In the genomic region with DNA sequence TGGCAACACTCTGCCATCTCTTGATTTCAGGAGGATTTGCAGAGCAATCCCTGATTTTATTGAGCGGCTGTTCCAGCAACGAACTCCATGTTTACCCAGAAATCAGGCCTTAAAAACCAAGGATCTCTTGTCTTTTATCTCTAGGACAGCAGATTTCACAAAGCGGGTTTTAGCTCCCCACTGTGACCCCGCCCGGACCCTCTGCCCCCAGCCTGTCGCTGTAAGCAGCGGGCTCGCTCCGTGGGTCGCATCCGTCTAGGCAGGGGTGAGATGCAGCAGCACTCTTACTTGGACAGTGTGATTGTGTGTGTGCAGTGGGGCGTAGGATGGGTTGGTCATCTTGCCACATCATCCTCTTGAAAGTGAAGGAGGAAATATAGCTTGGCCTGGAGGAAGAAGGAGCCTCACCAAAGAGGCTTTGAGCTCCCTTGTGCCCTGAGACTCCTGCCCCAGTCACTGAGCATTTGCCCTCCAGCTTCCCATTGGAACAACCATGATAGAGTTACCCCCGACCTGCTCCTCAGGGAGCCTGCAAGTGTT, we compare ENCODE assay signal across 19 cellular contexts.
DNase-seq lines count a peak whose midpoint lies in the region; ATAC-seq, FAIRE-seq and TF ChIP-seq lines count a peak whose summit lies in the region.
"Had no signal": no experiment of that assay in that cellular context is flagged by ENCODE, and none has a peak within 500 bp of the region (broad histone marks: within the 10 kb centered on the region; RNA-seq: fewer than 3 reads in every experiment).

No MANE protein-coding gene starts in this region.

- H3K4me3 ChIP-seq in kidney epithelial cell (ENCODE audit: low read depth, low read length) (no peak overlapping the region), neuron (ENCODE audit: low read length) (peak overlapping the region; percentile 17), heart right ventricle (no peak overlapping the region)
- H3K4me3 ChIP-seq: A549 had no signal

- intact Hi-C loops in heart right ventricle (cut with DNase I): no loop called here

- H3K27ac ChIP-seq in heart right ventricle: no peak overlapping the region
- H3K27ac ChIP-seq: A549 had no signal

- 85 to 87% methylated on average over 13 of the region's 13 CpGs for WGBS in heart right ventricle, 2 donors

- ATAC-seq in heart right ventricle: no peak
- no peak for ATAC-seq in HG02970 (IDR thresholded peaks at IDR 0.05; ENCODE audit: low FRiP score, unreplicated experiment)
- ATAC-seq: A549 had no signal

- H3K9me3 ChIP-seq in neuron (ENCODE audit: low read length) (no peaks in the 10 kb centered on the region), heart right ventricle (no peaks in the 10 kb centered on the region)
- H3K9me3 ChIP-seq: A549, BE2C, SK-N-SH had no signal

- TF ChIP-seq CTCF in kidney epithelial cell (IDR thresholded peaks at IDR 0.05; ENCODE audit: insufficient read depth, low read length, poor library complexity, severe bottlenecking) (no peak), heart right ventricle (IDR thresholded peaks at IDR 0.05) (no peak)

- FAIRE-seq in RCC 7860 (lab: Jason Lieb, UNC): no peak
- FAIRE-seq: A549, GM18507 had no signal

- peaks cover 7% of the 10 kb centered on the region for H3K27me3 ChIP-seq in kidney epithelial cell (ENCODE audit: control insufficient read depth, insufficient read depth, low read length)
- no peaks in the 10 kb centered on the region for H3K27me3 ChIP-seq in neuron (ENCODE audit: insufficient read depth, low read length)
- peaks cover 0 to 59% (median 19%) of the 10 kb centered on the region in 7 donors for H3K27me3 ChIP-seq in heart right ventricle
- H3K27me3 ChIP-seq: BE2C had no signal

- H3K36me3 ChIP-seq in kidney epithelial cell (ENCODE audit: control insufficient read depth, insufficient read depth, low read length): no peaks in the 10 kb centered on the region
- H3K36me3 ChIP-seq in neuron (ENCODE audit: insufficient read depth, low read length): no peaks in the 10 kb centered on the region
- H3K36me3 ChIP-seq in heart right ventricle: no peaks in the 10 kb centered on the region
- H3K36me3 ChIP-seq: BE2C had no signal

- DNase-seq in Caki2 (ENCODE audit: low read depth) (peak; percentile 55), RCC 7860 (ENCODE audit: low spot score) (peak; percentile 15), kidney epithelial cell (ENCODE audit: low read depth) (peak; percentile 34), cortex of kidney (lab: John Stamatoyannopoulos, UW) (no peak), heart right ventricle (no peak)
- DNase-seq: BE2C; DND-41; Kasumi-1; NCI-H1694; NCI-H2081 treated with DMSO at 0.1 percent for 48 hours; NCI-H510A; NCI-H774; NK-92 treated with Interleukin-12 subunit alpha and Interleukin-12 subunit beta, amount 100 ng/mL, for 24 hours; SIG-M5; SK-N-SH had no signal

- in situ Hi-C loops in Caki2 (cut with HindIII; ENCODE audit: low pct_unique_long_range_greater_than_20kb, low sequenced_read_pairs): no loop called here

- peak overlapping the region; percentile 31 for H2AFZ ChIP-seq in neuron (ENCODE audit: low read depth, low read length)

- H3K4me1 ChIP-seq in neuron (ENCODE audit: insufficient read depth, low read length) (peaks cover 45% of the 10 kb centered on the region), heart right ventricle (no peaks in the 10 kb centered on the region)
- H3K4me1 ChIP-seq: A549 had no signal

Comparison
In these comparisons a context has a peak if more than half of its experiments do, and no peak if none do; other contexts are left out.
1. DNase-seq: peak in Caki2 (single experiment), RCC 7860 (single experiment) and kidney epithelial cell (single experiment); none in cortex of kidney (single experiment) and heart right ventricle (0 of 2).